ENCODE assay signal across 9 cellular contexts in genomic region chr12:131454418-131455217, GRCh38.
A peak's percentile ranks its signal among the peaks of the same experiment; 100 is the strongest.
DNase-seq lines count a peak whose midpoint lies in the region; ATAC-seq and TF ChIP-seq lines count a peak whose summit lies in the region.
"Had no signal": no experiment of that assay in that cellular context is flagged by ENCODE, and none has a peak within 500 bp of the region (broad histone marks: within the 10 kb centered on the region; RNA-seq: fewer than 3 reads in every experiment).

No MANE protein-coding gene starts in this region.

- in situ Hi-C loops in gastrocnemius medialis (cut with MboI; ENCODE audit: low sequenced_read_pairs in 4 of 4) = no loop called here

- H3K27me3 ChIP-seq in SU-DHL-6 (ENCODE audit: low read length) = no peaks in the 10 kb centered on the region
- H3K27me3 ChIP-seq in gastrocnemius medialis = peaks cover 0 to 2% (median 0%) of the 10 kb centered on the region in 3 donors

- no peaks in the 10 kb centered on the region for H4K20me1 ChIP-seq in SU-DHL-6 (ENCODE audit: low read depth, low read length)

- TF ChIP-seq RAD21 in Ishikawa (IDR thresholded peaks at IDR 0.05; ENCODE audit: low read depth) = peak; percentile 57

- no peak overlapping the region for H2AFZ ChIP-seq in SU-DHL-6 (ENCODE audit: low read depth, low read length, severe bottlenecking)

- no peak overlapping the region for H3K4me3 ChIP-seq in SU-DHL-6 (ENCODE audit: insufficient read depth, low read length, poor library complexity, severe bottlenecking)
- H3K4me3 ChIP-seq in gastrocnemius medialis = no peak overlapping the region

- TF ChIP-seq CTCF in SU-DHL-6 (IDR thresholded peaks at IDR 0.05; ENCODE audit: insufficient read depth, low read length, poor library complexity, severe bottlenecking) (peak; percentile 15), gastrocnemius medialis (IDR thresholded peaks at IDR 0.05 in 4 of 5, conservative IDR thresholded peaks at IDR 0.05 in 1 of 5) (peak in 3 of 5 experiments; percentile 12 to 37 (median 28))

- no peaks in the 10 kb centered on the region for H3K4me1 Mint-ChIP-seq in immature natural killer cell
- H3K4me1 Mint-ChIP-seq: CD4-positive, CD25-positive, alpha-beta regulatory T cell had no signal

- TF ChIP-seq POLR2A in gastrocnemius medialis (IDR thresholded peaks at IDR 0.05) = no peak

- no peaks in the 10 kb centered on the region for H3K9me3 Mint-ChIP-seq in immature natural killer cell

- H3K4me2 ChIP-seq in SU-DHL-6 (ENCODE audit: low read depth, low read length, poor library complexity, severe bottlenecking) = no peak overlapping the region

- no peak for TF ChIP-seq EP300 in Ishikawa (IDR thresholded peaks at IDR 0.05; ENCODE audit: borderline replicate concordance)

- DNase-seq in NCI-H82 (lab: John Stamatoyannopoulos, UW) (peak; percentile 66), NCI-H82 treated with DMSO at 0.1 percent for 48 hours (lab: John Stamatoyannopoulos, UW; ENCODE audit: unreplicated experiment) (no peak), globus pallidus (ENCODE audit: low spot score) (peak; percentile 9), gastrocnemius medialis (no peak), immature natural killer cell (no peak)

- H3K36me3 ChIP-seq in SU-DHL-6 (ENCODE audit: low read length) (no peaks in the 10 kb centered on the region), gastrocnemius medialis (no peaks in the 10 kb centered on the region)

- peak; percentile 70 for ATAC-seq in GM21717 (IDR thresholded peaks at IDR 0.05; ENCODE audit: unreplicated experiment)
- ATAC-seq in gastrocnemius medialis = no peak

- no peaks in the 10 kb centered on the region for H3K9me2 ChIP-seq in SU-DHL-6 (replicated peaks; ENCODE audit: insufficient read depth, low read length)

- H3K79me2 ChIP-seq in SU-DHL-6 (ENCODE audit: insufficient read depth, low read length) = no peaks in the 10 kb centered on the region

- H3F3A ChIP-seq in SU-DHL-6 (ENCODE audit: insufficient read depth) = no peaks in the 10 kb centered on the region

- H3K4me1 ChIP-seq in gastrocnemius medialis = no peaks in the 10 kb centered on the region

- H3K9ac ChIP-seq in SU-DHL-6 (ENCODE audit: low read length) = no peak overlapping the region

- H3K36me3 Mint-ChIP-seq in immature natural killer cell = no peaks in the 10 kb centered on the region
- H3K36me3 Mint-ChIP-seq: CD4-positive, CD25-positive, alpha-beta regulatory T cell had no signal

- H3K9me3 ChIP-seq in SU-DHL-6 (ENCODE audit: insufficient read depth, low read length) = no peaks in the 10 kb centered on the region
- H3K9me3 ChIP-seq in gastrocnemius medialis = peaks cover 0 to 3% (median 0%) of the 10 kb centered on the region in 3 donors

- intact Hi-C loops in gastrocnemius medialis (cut with DNase I; ENCODE audit: low total_unique reads) = no loop called here

- H3K4me3 Mint-ChIP-seq in immature natural killer cell = no peak overlapping the region

- H3K27ac ChIP-seq in SU-DHL-6 (ENCODE audit: low read depth, low read length) (no peak overlapping the region), gastrocnemius medialis (no peak overlapping the region)

- peaks cover 0 to 3% (median 2%) of the 10 kb centered on the region in 3 donors for H3K27me3 Mint-ChIP-seq in immature natural killer cell (ENCODE audit: low read depth in 3 of 3)

- no peak overlapping the region for H3K27ac Mint-ChIP-seq in immature natural killer cell
- H3K27ac Mint-ChIP-seq: CD4-positive, CD25-positive, alpha-beta regulatory T cell had no signal

TF ChIP-seq in Ishikawa, 13 proteins besides CTCF, POLR2A, EP300 and RAD21:
- peak; percentile 53; the same call in 1 of the 2 replicates for TF ChIP-seq USF1 (IDR thresholded peaks at IDR 0.05)
- no peak for TF ChIP-seq CREB1 (IDR thresholded peaks at IDR 0.05; ENCODE audit: low read depth)

Comparison
In these comparisons a context has a peak if more than half of its experiments do, and no peak if none do; other contexts are left out.
1. DNase-seq: peak in NCI-H82 (single experiment) and globus pallidus (single experiment); none in NCI-H82 treated with DMSO at 0.1 percent for 48 hours (single experiment), gastrocnemius medialis (0 of 2) and immature natural killer cell (0 of 3).